ENCODE assay signal across 15 cellular contexts in the genomic region with DNA sequence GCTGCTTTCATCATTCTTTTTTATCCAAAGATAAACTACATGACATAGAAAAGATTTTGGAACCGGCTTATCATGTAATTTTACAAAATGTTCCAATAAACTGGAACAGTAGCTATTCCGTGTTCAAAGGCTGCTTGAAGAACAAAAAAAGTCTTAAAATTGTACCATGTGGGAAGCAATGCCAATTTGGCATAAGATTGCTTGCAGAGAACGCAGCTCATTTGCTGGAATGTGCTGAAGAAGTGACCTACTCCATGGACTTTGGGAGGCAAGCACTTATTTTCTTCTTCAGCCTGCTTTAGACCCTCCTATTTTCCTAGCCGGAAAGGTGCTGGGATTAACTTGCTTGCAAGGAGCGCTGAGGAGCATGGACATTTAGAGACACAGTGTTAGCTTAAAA.
"Had no signal": no experiment of that assay in that cellular context is flagged by ENCODE, and none has a peak within 500 bp of the region (broad histone marks: within the 10 kb centered on the region; RNA-seq: fewer than 3 reads in every experiment).

No MANE protein-coding gene starts in this region.

- DNase-seq: activated CD4-positive, alpha-beta T cell treated with anti-CD3 and anti-CD28 coated beads, Interleukin-2, amount 50 U/mL, for 48 hours; activated CD4-positive, CD25-positive, alpha-beta regulatory T cell treated with anti-CD3 and anti-CD28 coated beads, Interleukin-2, amount 50 U/mL, for 72 hours; activated effector memory CD4-positive, alpha-beta T cell treated with anti-CD3 and anti-CD28 coated beads, Interleukin-2, amount 50 U/mL, for 16 hours; activated naive CD8-positive, alpha-beta T cell treated with anti-CD3 and anti-CD28 coated beads for 36 hours; activated T-cell treated with anti-CD3 and anti-CD28 coated beads, Interleukin-2, amount 50 U/mL, for 4 hours; foreskin melanocyte; heart left ventricle; left lung; mesendoderm; pancreas; stimulated activated CD4-positive, alpha-beta T cell treated with anti-CD3 and anti-CD28 coated beads, Interleukin-15, amount 100 ng/mL, for 24 hours; stimulated activated CD4-positive, alpha-beta T cell treated with anti-CD3 and anti-CD28 coated beads, Interleukin-4, amount 100 ng/mL, for 4 hours; tibial artery had no signal

- H3K27me3 ChIP-seq: left lung, neural progenitor cell, pancreas, tibial artery, vagina had no signal

- H3K9me3 ChIP-seq: heart left ventricle, left lung, pancreas, tibial artery, vagina had no signal

- H3K4me3 ChIP-seq: heart left ventricle, left lung, neural progenitor cell, pancreas, tibial artery, vagina had no signal

- H3K27ac ChIP-seq: heart left ventricle, left lung, neural progenitor cell, pancreas, tibial artery, vagina had no signal

- ATAC-seq: left lung had no signal

- H3K4me1 ChIP-seq: neural progenitor cell, pancreas had no signal

- H3K36me3 ChIP-seq: heart left ventricle, left lung, neural progenitor cell, pancreas, tibial artery, vagina had no signal
